Comparison of ENCODE assay signal across 19 cellular contexts in genomic region chr5:159304961-159305595, GRCh38. TPM values are rescaled to one million over a fixed set of nuclear protein-coding genes. Genes with fewer than 3 reads are reported as not detected.
DNase-seq lines count a peak whose midpoint lies in the region; ATAC-seq and TF ChIP-seq lines count a peak whose summit lies in the region.
"Had no signal": no experiment of that assay in that cellular context is flagged by ENCODE, and none has a peak within 500 bp of the region (broad histone marks: within the 10 kb centered on the region; RNA-seq: fewer than 3 reads in every experiment).

No MANE protein-coding gene starts in this region.

- DNase-seq in Caki2 (ENCODE audit: low read depth) (peak; percentile 30), RWPE2 (ENCODE audit: low spot score) (no peak), epithelial cell of esophagus (ENCODE audit: low read depth) (peak; percentile 73), iris pigment epithelial cell (ENCODE audit: low read depth) (peak; percentile 77), NCI-H748 (lab: John Stamatoyannopoulos, UW; ENCODE audit: unreplicated experiment) (no peak), NCI-H524 (lab: John Stamatoyannopoulos, UW) (no peak)
- no peak for DNase-seq in stimulated activated CD8-positive, alpha-beta memory T cell treated with anti-CD3 and anti-CD28 coated beads, Interleukin-4, amount 100 ng/mL, for 48 hours
- DNase-seq in naive thymus-derived CD4-positive, alpha-beta T cell: no peak
- DNase-seq: COR-L47, DMS153, NCI-H1930, NCI-H2171, PC-9, SHP77, SK-N-SH had no signal

- POLR2A ChIA-PET in naive thymus-derived CD4-positive, alpha-beta T cell (lab: Charles Lee): no interaction called here

- H3K4me1 ChIP-seq in RWPE2 (ENCODE audit: insufficient read depth, poor library complexity, severe bottlenecking): no peaks in the 10 kb centered on the region
- no peaks in the 10 kb centered on the region for H3K4me1 ChIP-seq in naive thymus-derived CD4-positive, alpha-beta T cell (ENCODE audit: control insufficient read depth in 2 of 2, insufficient read depth in 2 of 2, low read length in 2 of 2)

- peaks cover 12% of the 10 kb centered on the region for H3K9me3 ChIP-seq in RWPE2 (ENCODE audit: severe bottlenecking)
- peaks cover 0 to 4% (median 0%) of the 10 kb centered on the region in 3 experiments for H3K9me3 ChIP-seq in naive thymus-derived CD4-positive, alpha-beta T cell (ENCODE audit: control insufficient read depth in 2 of 3, low read length in 3 of 3)

- no peak overlapping the region for H3K27ac Mint-ChIP-seq in naive thymus-derived CD4-positive, alpha-beta T cell
- H3K27ac Mint-ChIP-seq: IgD-negative memory B cell had no signal

- peaks cover 4 to 22% (median 5%) of the 10 kb centered on the region in 5 donors for H3K36me3 Mint-ChIP-seq in naive thymus-derived CD4-positive, alpha-beta T cell

- no peak for TF ChIP-seq CTCF in RWPE2 (IDR thresholded peaks at IDR 0.05; ENCODE audit: poor library complexity, severe bottlenecking)
- TF ChIP-seq CTCF in epithelial cell of esophagus (IDR thresholded peaks at IDR 0.05; ENCODE audit: insufficient read depth, low read depth, low read length, missing control alignments): no peak

- H3K4me3 Mint-ChIP-seq in naive thymus-derived CD4-positive, alpha-beta T cell: no peak overlapping the region
- H3K4me3 Mint-ChIP-seq: IgD-negative memory B cell had no signal

- H3K27me3 ChIP-seq in RWPE2 (ENCODE audit: insufficient read depth, poor library complexity, severe bottlenecking): no peaks in the 10 kb centered on the region
- no peaks in the 10 kb centered on the region for H3K27me3 ChIP-seq in naive thymus-derived CD4-positive, alpha-beta T cell (ENCODE audit: control insufficient read depth in 2 of 2, insufficient read depth in 2 of 2, low read length in 2 of 2)

- no peaks in the 10 kb centered on the region for H3K36me3 ChIP-seq in RWPE2 (ENCODE audit: low read depth)
- H3K36me3 ChIP-seq in naive thymus-derived CD4-positive, alpha-beta T cell (ENCODE audit: control insufficient read depth in 2 of 3, insufficient read depth in 3 of 3, low read length in 3 of 3): no peaks in the 10 kb centered on the region

- CTCF ChIA-PET in naive thymus-derived CD4-positive, alpha-beta T cell (lab: Charles Lee): no interaction called here

- H3K27ac ChIP-seq in RWPE2 (ENCODE audit: poor library complexity, severe bottlenecking): no peak overlapping the region
- no peak overlapping the region for H3K27ac ChIP-seq in naive thymus-derived CD4-positive, alpha-beta T cell (ENCODE audit: low read depth, low read length)
- H3K27ac ChIP-seq: C4-2B, PC-9 had no signal

- in situ Hi-C loops in Caki2 (cut with HindIII; ENCODE audit: low pct_unique_long_range_greater_than_20kb, low sequenced_read_pairs): no loop called here

- H3K4me3 ChIP-seq in RWPE2 (ENCODE audit: severe bottlenecking): no peak overlapping the region
- H3K4me3 ChIP-seq in epithelial cell of esophagus (ENCODE audit: low read length): no peak overlapping the region
- no peak overlapping the region for H3K4me3 ChIP-seq in naive thymus-derived CD4-positive, alpha-beta T cell (ENCODE audit: low read length)
- H3K4me3 ChIP-seq: PC-9 had no signal

- peaks cover 0 to 4% (median 2%) of the 10 kb centered on the region in 7 donors for H3K4me1 Mint-ChIP-seq in naive thymus-derived CD4-positive, alpha-beta T cell

- ATAC-seq in RWPE2 (ENCODE audit: low read depth): peak; percentile 58; the same call in 2 of the 3 replicates
- ATAC-seq in naive thymus-derived CD4-positive, alpha-beta T cell: no peak

- H3K27me3 Mint-ChIP-seq in naive thymus-derived CD4-positive, alpha-beta T cell: peaks cover 5 to 59% (median 8%) of the 10 kb centered on the region in 5 donors
- H3K27me3 Mint-ChIP-seq: IgD-negative memory B cell had no signal

- peaks cover 14 to 38% (median 21%) of the 10 kb centered on the region in 11 donors for H3K9me3 Mint-ChIP-seq in naive thymus-derived CD4-positive, alpha-beta T cell

- intact Hi-C loops in naive thymus-derived CD4-positive, alpha-beta T cell (cut with micrococcal nuclease): no loop called here

RNA-seq across cellular contexts. Expression of gene IL12B, which starts 25.2 kb away (rescaled TPM):
- total RNA-seq in Caki2 (2014; rRNA removed; shearing (Covaris generic); ENCODE audit: low replicate concordance): not detected in 2 replicates
- not detected for total RNA-seq in naive thymus-derived CD4-positive, alpha-beta T cell
- not detected for polyA plus RNA-seq in naive thymus-derived CD4-positive, alpha-beta T cell
- total RNA-seq: HT1080, NCI-H460, PC-9 had no signal
- polyA plus RNA-seq: IgD-negative memory B cell, SK-N-SH had no signal

RNA-seq across cellular contexts. Expression of gene UBLCP1, which starts 42.0 kb away (rescaled TPM):
- 30.3 and 30.6 TPM in 2 replicates for total RNA-seq in Caki2 (2014; rRNA removed; shearing (Covaris generic); ENCODE audit: low replicate concordance)
- total RNA-seq in naive thymus-derived CD4-positive, alpha-beta T cell: 10 to 100 TPM; 18.2 to 30.9 (median 30.2) TPM
- polyA plus RNA-seq in naive thymus-derived CD4-positive, alpha-beta T cell: 10 to 100 TPM; 57.1 to 62.2 TPM

Comparison
In these comparisons a context has a peak if more than half of its experiments do, and no peak if none do; other contexts are left out.
1. DNase-seq: peak in Caki2 (single experiment), epithelial cell of esophagus (single experiment) and iris pigment epithelial cell (single experiment); none in RWPE2 (single experiment), stimulated activated CD8-positive, alpha-beta memory T cell treated with anti-CD3 and anti-CD28 coated beads, Interleukin-4, amount 100 ng/mL, for 48 hours (single experiment), NCI-H748 (single experiment), NCI-H524 (0 of 2) and naive thymus-derived CD4-positive, alpha-beta T cell (0 of 9).